ENCODE assay signal across 30 cellular contexts in genomic region chr13:113842336-113843062, GRCh38. TPM values are rescaled to one million over a fixed set of nuclear protein-coding genes. Genes with fewer than 3 reads are reported as not detected.
A peak's percentile ranks its signal among the peaks of the same experiment; 100 is the strongest.
DNase-seq lines count a peak whose midpoint lies in the region; ATAC-seq, FAIRE-seq and TF ChIP-seq lines count a peak whose summit lies in the region.
"Had no signal": no experiment of that assay in that cellular context is flagged by ENCODE, and none has a peak within 500 bp of the region (broad histone marks: within the 10 kb centered on the region; RNA-seq: fewer than 3 reads in every experiment).

No MANE protein-coding gene starts in this region.

- no peak for FAIRE-seq in kidney (lab: Jason Lieb, UNC)
- FAIRE-seq: A204.1 had no signal

- H3K9ac ChIP-seq in kidney (ENCODE audit: low read length in 2 of 2) (no peak overlapping the region), colonic mucosa (ENCODE audit: low read depth in 2 of 2, low read length in 2 of 2) (no peak overlapping the region)

- H3K27ac ChIP-seq in OCI-LY7 (ENCODE audit: low read depth, low read length, poor library complexity, severe bottlenecking) (no peak overlapping the region), kidney (ENCODE audit: low read depth in 2 of 2, low read length in 2 of 2) (no peak overlapping the region), upper lobe of right lung (no peak overlapping the region), colonic mucosa (no peak overlapping the region)
- H3K27ac ChIP-seq: neutrophil, transverse colon had no signal

- in situ Hi-C loops in GM13976 (cut with MboI; ENCODE audit: low sequenced_read_pairs, unreplicated experiment), result no loop called here

- H3K9me3 ChIP-seq in OCI-LY7 (ENCODE audit: low read length), result no peaks in the 10 kb centered on the region
- H3K9me3 ChIP-seq in kidney (ENCODE audit: control insufficient read depth in 1 of 2, low read length in 2 of 2), result no peaks in the 10 kb centered on the region
- no peaks in the 10 kb centered on the region for H3K9me3 ChIP-seq in upper lobe of right lung
- no peaks in the 10 kb centered on the region for H3K9me3 ChIP-seq in colonic mucosa
- H3K9me3 ChIP-seq: body of pancreas, gastrocnemius medialis, neutrophil, sigmoid colon, transverse colon had no signal

- POLR2A ChIA-PET in OCI-LY7 (lab: Charles Lee), result no interaction called here

- no peaks in the 10 kb centered on the region for H3K36me3 ChIP-seq in OCI-LY7 (ENCODE audit: insufficient read depth, low read length)
- peaks cover 6% of the 10 kb centered on the region in 2 donors for H3K36me3 ChIP-seq in kidney (ENCODE audit: control insufficient read depth in 1 of 2, insufficient read depth in 2 of 2, low read length in 2 of 2)
- H3K36me3 ChIP-seq in upper lobe of right lung, result peaks cover 14% of the 10 kb centered on the region
- no peaks in the 10 kb centered on the region for H3K36me3 ChIP-seq in colonic mucosa
- H3K36me3 ChIP-seq: neutrophil had no signal

- no peak for ATAC-seq in upper lobe of right lung
- ATAC-seq: activated CD8-positive, alpha-beta memory T cell treated with anti-CD3 and anti-CD28 coated beads, Interleukin-2, amount 10 ng/mL, durations not matched to agents 7 days and 5 days; activated T-cell treated with anti-CD3 and anti-CD28 coated beads, Interleukin-2, amount 50 U/mL, for 4 hours; body of pancreas; gastrocnemius medialis; GM12878; WTC11 had no signal

- no peaks in the 10 kb centered on the region for H3K27me3 ChIP-seq in upper lobe of right lung
- no peaks in the 10 kb centered on the region for H3K27me3 ChIP-seq in colonic mucosa
- H3K27me3 ChIP-seq: body of pancreas, gastrocnemius medialis, sigmoid colon, transverse colon had no signal

- no peak for TF ChIP-seq CTCF in OCI-LY7 (conservative IDR thresholded peaks at IDR 0.05; ENCODE audit: low read length)
- TF ChIP-seq CTCF in kidney (IDR thresholded peaks at IDR 0.05; ENCODE audit: borderline replicate concordance, extremely low read depth, insufficient read depth), result no peak
- TF ChIP-seq CTCF in upper lobe of right lung (IDR thresholded peaks at IDR 0.05), result no peak
- TF ChIP-seq CTCF in colonic mucosa (IDR thresholded peaks at IDR 0.05), result no peak
- no peak for TF ChIP-seq CTCF in GM13976 (IDR thresholded peaks at IDR 0.05; ENCODE audit: borderline replicate concordance, control extremely low read depth, extremely low read depth, insufficient read depth, missing control alignments)

- CTCF ChIA-PET in activated naive CD4-positive, alpha-beta T cell treated with anti-CD3 and anti-CD28 coated beads for 36 hours (lab: Charles Lee), result no interaction called here
- CTCF ChIA-PET in OCI-LY7 (lab: Charles Lee; ENCODE audit: unreplicated experiment), result no interaction called here

- no peaks in the 10 kb centered on the region for H3K27me3 Mint-ChIP-seq in activated naive CD4-positive, alpha-beta T cell treated with anti-CD3 and anti-CD28 coated beads for 36 hours (ENCODE audit: low read depth)

- H2AFZ ChIP-seq in OCI-LY7 (ENCODE audit: low read length), result no peak overlapping the region

- H3K4me1 ChIP-seq in OCI-LY7 (ENCODE audit: insufficient read depth, low read length, poor library complexity, severe bottlenecking) (no peaks in the 10 kb centered on the region), kidney (ENCODE audit: control insufficient read depth in 1 of 2, insufficient read depth in 1 of 2, low read depth in 1 of 2, low read length in 2 of 2) (peaks cover 8 to 21% of the 10 kb centered on the region in 2 donors), upper lobe of right lung (peaks cover 35% of the 10 kb centered on the region), colonic mucosa (peaks cover 22% of the 10 kb centered on the region)

- no peak overlapping the region for H3K4me3 Mint-ChIP-seq in activated naive CD4-positive, alpha-beta T cell treated with anti-CD3 and anti-CD28 coated beads for 36 hours
- H3K4me3 Mint-ChIP-seq: activated CD8-positive, alpha-beta memory T cell treated with anti-CD3 and anti-CD28 coated beads, Interleukin-2, amount 10 ng/mL, durations not matched to agents 7 days and 5 days; activated T-cell treated with anti-CD3 and anti-CD28 coated beads, Interleukin-2, amount 50 U/mL, for 4 hours; WTC11 had no signal

- no peaks in the 10 kb centered on the region for H3K9me2 ChIP-seq in OCI-LY7 (ENCODE audit: insufficient read depth, low read length)

- intact Hi-C loops in activated naive CD4-positive, alpha-beta T cell treated with anti-CD3 and anti-CD28 coated beads for 36 hours (cut with micrococcal nuclease), result no loop called here
- intact Hi-C loops in OCI-LY7 (cut with micrococcal nuclease; ENCODE audit: unreplicated experiment), result no loop called here
- intact Hi-C loops in kidney (cut with DNase I), result no loop called here
- intact Hi-C loops in upper lobe of right lung (cut with DNase I), result no loop called here
- intact Hi-C loops in colonic mucosa (cut with DNase I), result no loop called here

- BruUV-seq in OCI-LY7 (replicated peaks; lab: Mats Ljungman, UMichigan), result TSS peak; percentile 48

- peak overlapping the region; percentile 9 for H3K27ac Mint-ChIP-seq in activated naive CD4-positive, alpha-beta T cell treated with anti-CD3 and anti-CD28 coated beads for 36 hours
- H3K27ac Mint-ChIP-seq: activated CD8-positive, alpha-beta memory T cell treated with anti-CD3 and anti-CD28 coated beads, Interleukin-2, amount 10 ng/mL, durations not matched to agents 7 days and 5 days; WTC11 had no signal

- H4K20me1 ChIP-seq in OCI-LY7 (ENCODE audit: insufficient read depth, low read length), result no peaks in the 10 kb centered on the region

- no peak overlapping the region for H3K4me2 ChIP-seq in OCI-LY7 (ENCODE audit: low read length)

- no peak for DNase-seq in activated naive CD4-positive, alpha-beta T cell treated with anti-CD3 and anti-CD28 coated beads for 36 hours
- DNase-seq in activated naive CD4-positive, alpha-beta T cell (lab: John Stamatoyannopoulos, UW), result no peak
- DNase-seq in OCI-LY7 (ENCODE audit: low spot score) (no peak), kidney (peak; percentile 62), upper lobe of right lung (peak; percentile 60), RKO (ENCODE audit: low spot score) (no peak), colonic mucosa (no peak), GM13976 (ENCODE audit: low spot score) (no peak)
- DNase-seq: activated CD4-positive, alpha-beta T cell treated with anti-CD3 and anti-CD28 coated beads, Interleukin-2, amount 50 U/mL, for 1 hour; activated CD8-positive, alpha-beta memory T cell treated with anti-CD3 and anti-CD28 coated beads, Interleukin-2, amount 10 ng/mL, durations not matched to agents 7 days and 5 days; activated naive CD4-positive, alpha-beta T cell treated with Interleukin-2 at 50 U/mL for 16 hours; activated T-cell treated with anti-CD3 and anti-CD28 coated beads, Interleukin-2, amount 50 U/mL, for 4 hours; EL; gastrocnemius medialis; H7; hypothalamus; immature natural killer cell; KG1; NCI-H1092 treated with DMSO at 0.1 percent for 48 hours; NCI-H187 treated with DMSO at 0.1 percent for 48 hours; NCI-H2171; NCI-H510A; sigmoid colon; stimulated activated CD4-positive, alpha-beta T cell treated with anti-CD3 and anti-CD28 coated beads, Interleukin-4, amount 100 ng/mL, for 1 hour; transverse colon had no signal

- H3K9me3 Mint-ChIP-seq in activated naive CD4-positive, alpha-beta T cell treated with anti-CD3 and anti-CD28 coated beads for 36 hours, result peaks cover 3% of the 10 kb centered on the region
- H3K9me3 Mint-ChIP-seq: activated T-cell treated with anti-CD3 and anti-CD28 coated beads, Interleukin-2, amount 50 U/mL, for 4 hours; WTC11 had no signal

- H3K79me2 ChIP-seq in OCI-LY7 (ENCODE audit: insufficient read depth, low read depth, low read length), result no peaks in the 10 kb centered on the region

- peaks cover 34% of the 10 kb centered on the region for H3K4me1 Mint-ChIP-seq in activated naive CD4-positive, alpha-beta T cell treated with anti-CD3 and anti-CD28 coated beads for 36 hours (ENCODE audit: low read depth)

- H3K4me3 ChIP-seq in OCI-LY7 (ENCODE audit: low read depth, low read length, poor library complexity, severe bottlenecking) (no peak overlapping the region), kidney (ENCODE audit: low read length in 2 of 2) (no peak overlapping the region), upper lobe of right lung (no peak overlapping the region), colonic mucosa (no peak overlapping the region)
- H3K4me3 ChIP-seq: body of pancreas, gastrocnemius medialis, GM12878, sigmoid colon, transverse colon had no signal

- no peaks in the 10 kb centered on the region for H3K36me3 Mint-ChIP-seq in activated naive CD4-positive, alpha-beta T cell treated with anti-CD3 and anti-CD28 coated beads for 36 hours (ENCODE audit: low read depth)
- H3K36me3 Mint-ChIP-seq: activated CD8-positive, alpha-beta memory T cell treated with anti-CD3 and anti-CD28 coated beads, Interleukin-2, amount 10 ng/mL, durations not matched to agents 7 days and 5 days; immature natural killer cell; WTC11 had no signal

RNA-seq across cellular contexts. Expression of gene GAS6, which starts 21.4 kb away (rescaled TPM):
- total RNA-seq in activated naive CD4-positive, alpha-beta T cell treated with anti-CD3 and anti-CD28 coated beads for 36 hours, result 1 to 10 TPM; 1.7 to 3.2 TPM
- total RNA-seq in OCI-LY7 (2014; rRNA removed; shearing (Covaris generic)), result not detected in 2 replicates
- total RNA-seq in OCI-LY7 (2022), result not detected in 2 replicates
- 83.5 TPM for total RNA-seq in kidney
- 135 TPM for polyA plus RNA-seq in kidney (ENCODE audit: insufficient read depth, low read depth, low replicate concordance)
- total RNA-seq in upper lobe of right lung, result 197 TPM
- total RNA-seq in colonic mucosa, result 100 to 1,000 TPM; 118 to 121 TPM

Comparison
In these comparisons a context has a peak if more than half of its experiments do, and no peak if none do; other contexts are left out.
1. DNase-seq: peak in kidney (single experiment) and upper lobe of right lung (single experiment); none in activated naive CD4-positive, alpha-beta T cell treated with anti-CD3 and anti-CD28 coated beads for 36 hours (single experiment), activated naive CD4-positive, alpha-beta T cell (0 of 4), OCI-LY7 (single experiment), RKO (single experiment), colonic mucosa (single experiment) and GM13976 (single experiment).
2. RNA of gene GAS6, which starts 21.4 kb away (total RNA-seq): 197 TPM in upper lobe of right lung (single experiment), 118 to 121 TPM in colonic mucosa and 83.5 TPM in kidney (single experiment); 1.7 to 3.2 TPM in activated naive CD4-positive, alpha-beta T cell treated with anti-CD3 and anti-CD28 coated beads for 36 hours and not detected in OCI-LY7; every median in the first group is over 10 times any median in the second.